ENCODE assay signal across 8 cellular contexts in genomic region chr5:172283862-172284274, GRCh38. TPM values are rescaled to one million over a fixed set of nuclear protein-coding genes. Genes with fewer than 3 reads are reported as not detected.
A peak's percentile ranks its signal among the peaks of the same experiment; 100 is the strongest.
DNase-seq lines count a peak whose midpoint lies in the region; ATAC-seq, FAIRE-seq and TF ChIP-seq lines count a peak whose summit lies in the region.

No MANE protein-coding gene starts in this region.

- H3K9me3 ChIP-seq in DND-41 (ENCODE audit: insufficient read depth, low read length, severe bottlenecking) (no peaks in the 10 kb centered on the region), neutrophil (no peaks in the 10 kb centered on the region), suprapubic skin (no peaks in the 10 kb centered on the region)

- H3K4me1 ChIP-seq in DND-41 (ENCODE audit: insufficient read depth, low read length) (peaks cover 31% of the 10 kb centered on the region), neutrophil (ENCODE audit: control insufficient read depth in 1 of 2, insufficient read depth in 1 of 2, low read depth in 1 of 2, low read length in 1 of 2) (peaks cover 21 to 23% of the 10 kb centered on the region in 2 experiments), suprapubic skin (peaks cover 36% of the 10 kb centered on the region)

- H3K36me3 ChIP-seq in DND-41 (ENCODE audit: insufficient read depth, low read length): no peaks in the 10 kb centered on the region; the same call in 1 of the 2 replicates
- no peaks in the 10 kb centered on the region for H3K36me3 ChIP-seq in neutrophil
- no peaks in the 10 kb centered on the region for H3K36me3 ChIP-seq in suprapubic skin

- peak overlapping the region; percentile 99 for H3K4me2 ChIP-seq in DND-41 (ENCODE audit: insufficient read depth, low read length)

- H3K9ac ChIP-seq in DND-41 (ENCODE audit: low read depth, low read length): peak overlapping the region; percentile 86

- H3K4me3 ChIP-seq in DND-41 (ENCODE audit: low read depth in 1 of 2, low read length in 2 of 2): peak overlapping the region; percentile 55 to 94; a peak in 3 of 4 replicates
- H3K4me3 ChIP-seq in neutrophil (ENCODE audit: low read depth in 1 of 2, low read length in 1 of 2): peak overlapping the region; percentile 77
- H3K4me3 ChIP-seq in suprapubic skin: peak overlapping the region; percentile 67

- peaks cover 17% of the 10 kb centered on the region; the same call in 1 of the 2 replicates for H4K20me1 ChIP-seq in DND-41 (ENCODE audit: insufficient read depth, low read length)

- no peak for TF ChIP-seq EP300 in suprapubic skin (IDR thresholded peaks at IDR 0.05)

- FAIRE-seq in frontal cortex (lab: Jason Lieb, UNC): no peak

- no peak for TF ChIP-seq CTCF in DND-41 (IDR thresholded peaks at IDR 0.05; ENCODE audit: borderline replicate concordance, extremely low read depth, low read length, poor library complexity, severe bottlenecking)
- peak; percentile 2 for TF ChIP-seq CTCF in neutrophil (IDR thresholded peaks at IDR 0.05)
- no peak for TF ChIP-seq CTCF in suprapubic skin (IDR thresholded peaks at IDR 0.05)

- TF ChIP-seq POLR2A in suprapubic skin (IDR thresholded peaks at IDR 0.05): peak in 1 of 2 donors; percentile 72

- peak overlapping the region; percentile 98 for H2AFZ ChIP-seq in DND-41 (ENCODE audit: low read depth, low read length)

- peak; percentile 83 for DNase-seq in DND-41
- DNase-seq in HT1080 (ENCODE audit: low read depth): peak; percentile 20
- peak; percentile 76 for DNase-seq in RPMI7951 (ENCODE audit: low read depth)
- DNase-seq in activated gamma-delta T cell treated with anti-CD3 and anti-CD28 coated beads, Interleukin-2, amount 50 U/mL, for 16 hours (ENCODE audit: low read depth): peak; percentile 60
- peak; percentile 92 to 97 for DNase-seq in frontal cortex (ENCODE audit: low spot score in 2 of 2)
- peak; percentile 86 to 87 for DNase-seq in suprapubic skin (ENCODE audit: low spot score in 2 of 2)

- ATAC-seq in DND-41 (ENCODE audit: insufficient read depth, low read depth): peak; percentile 82
- ATAC-seq in GM21390 (IDR thresholded peaks at IDR 0.05; ENCODE audit: unreplicated experiment): peak; percentile 84

- H3K27me3 ChIP-seq in DND-41 (ENCODE audit: insufficient read depth, low read length, poor library complexity): peaks cover 12% of the 10 kb centered on the region
- H3K27me3 ChIP-seq in neutrophil: peaks cover 29% of the 10 kb centered on the region
- no peaks in the 10 kb centered on the region for H3K27me3 ChIP-seq in suprapubic skin

- peak overlapping the region; percentile 75 for H3K27ac ChIP-seq in DND-41 (ENCODE audit: low read length)
- peak overlapping the region; percentile 81 for H3K27ac ChIP-seq in neutrophil
- H3K27ac ChIP-seq in suprapubic skin: peak overlapping the region; percentile 83

- 2% methylated on average over 20 of the region's 55 CpGs for WGBS in suprapubic skin

- H3K79me2 ChIP-seq in DND-41 (ENCODE audit: insufficient read depth, low read length): peaks cover 46% of the 10 kb centered on the region

RNA-seq across cellular contexts. Expression of gene UBTD2, which starts 0.3 kb away (rescaled TPM):
- total RNA-seq in HT1080 (2014; rRNA removed; shearing (Covaris generic)): 11.4 and 15.5 TPM in 2 replicates
- polyA plus RNA-seq in HT1080 (2015; cell fraction: cytosol; rRNA removed): 13.4 and 14.0 TPM in 2 replicates
- 3.4 and 4.8 TPM in 2 replicates for polyA plus RNA-seq in HT1080 (2015; cell fraction: nucleus; rRNA removed)
- total RNA-seq in RPMI7951 (2014; rRNA removed; shearing (Covaris generic)): 24.1 and 26.8 TPM in 2 replicates
- total RNA-seq in frontal cortex (67.3 TPM), suprapubic skin (10 to 100 TPM in 3 of 4 donors, 1 to 10 TPM in 1; 7.0 to 14.6 (median 12.8) TPM)

Comparison
In these comparisons a context has a peak if more than half of its experiments do, and no peak if none do; other contexts are left out.
1. Peak in every context shown above with its lines: DNase-seq, ATAC-seq, H3K4me3 ChIP-seq and H3K27ac ChIP-seq.
2. DNase-seq: peak in every context shown above with its lines; median percentile 94 in frontal cortex; 86 in suprapubic skin; 83 in DND-41; 76 in RPMI7951; 60 in activated gamma-delta T cell treated with anti-CD3 and anti-CD28 coated beads, Interleukin-2, amount 50 U/mL, for 16 hours; 20 in HT1080.